Comparison of ENCODE assay signal across 1 cellular context in the genomic region with DNA sequence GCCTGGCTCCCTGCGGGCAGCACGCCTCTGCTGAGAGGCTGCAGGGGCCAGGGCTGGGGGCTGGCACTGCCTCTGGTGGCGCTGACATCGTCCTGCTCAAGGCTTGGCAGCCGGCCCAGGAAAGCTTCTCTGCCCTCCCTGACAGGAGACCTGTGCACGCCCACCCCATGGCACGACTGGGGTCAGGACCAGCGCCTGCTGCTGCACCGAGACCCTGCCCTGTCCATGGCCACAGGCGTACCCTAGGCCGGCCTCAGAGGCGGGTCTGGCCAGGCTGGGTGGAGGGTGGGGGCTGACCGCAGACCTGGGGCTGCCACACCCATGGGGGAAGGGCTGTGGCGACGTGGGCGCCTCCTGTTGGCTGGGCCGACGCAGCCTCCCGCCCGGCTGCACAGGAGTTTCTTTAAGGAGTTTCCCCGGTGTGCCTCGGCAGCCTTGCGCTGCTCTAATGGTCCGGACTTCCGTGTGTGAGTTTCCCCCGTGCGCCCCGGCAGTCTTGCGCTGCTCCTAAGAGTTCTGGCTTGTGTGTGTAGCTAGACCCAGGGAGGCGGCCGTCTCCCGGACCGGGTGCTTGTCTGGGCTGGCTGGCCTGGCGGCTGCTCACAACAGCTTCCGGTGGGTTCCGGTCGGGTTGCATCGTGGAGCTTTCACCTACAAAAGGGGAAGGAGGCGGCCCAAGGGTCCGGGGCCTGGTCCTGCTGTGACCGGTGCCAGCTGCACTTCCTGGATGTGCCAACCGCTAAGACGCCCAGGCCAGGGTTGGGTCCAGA.
TF ChIP-seq lines count a peak whose summit lies in the region.

No MANE protein-coding gene starts in this region.

TF ChIP-seq in GM12878, 131 proteins besides CTCF, POLR2A, EP300 and RAD21 (continued from another document):
- TF ChIP-seq, protein P1, sequence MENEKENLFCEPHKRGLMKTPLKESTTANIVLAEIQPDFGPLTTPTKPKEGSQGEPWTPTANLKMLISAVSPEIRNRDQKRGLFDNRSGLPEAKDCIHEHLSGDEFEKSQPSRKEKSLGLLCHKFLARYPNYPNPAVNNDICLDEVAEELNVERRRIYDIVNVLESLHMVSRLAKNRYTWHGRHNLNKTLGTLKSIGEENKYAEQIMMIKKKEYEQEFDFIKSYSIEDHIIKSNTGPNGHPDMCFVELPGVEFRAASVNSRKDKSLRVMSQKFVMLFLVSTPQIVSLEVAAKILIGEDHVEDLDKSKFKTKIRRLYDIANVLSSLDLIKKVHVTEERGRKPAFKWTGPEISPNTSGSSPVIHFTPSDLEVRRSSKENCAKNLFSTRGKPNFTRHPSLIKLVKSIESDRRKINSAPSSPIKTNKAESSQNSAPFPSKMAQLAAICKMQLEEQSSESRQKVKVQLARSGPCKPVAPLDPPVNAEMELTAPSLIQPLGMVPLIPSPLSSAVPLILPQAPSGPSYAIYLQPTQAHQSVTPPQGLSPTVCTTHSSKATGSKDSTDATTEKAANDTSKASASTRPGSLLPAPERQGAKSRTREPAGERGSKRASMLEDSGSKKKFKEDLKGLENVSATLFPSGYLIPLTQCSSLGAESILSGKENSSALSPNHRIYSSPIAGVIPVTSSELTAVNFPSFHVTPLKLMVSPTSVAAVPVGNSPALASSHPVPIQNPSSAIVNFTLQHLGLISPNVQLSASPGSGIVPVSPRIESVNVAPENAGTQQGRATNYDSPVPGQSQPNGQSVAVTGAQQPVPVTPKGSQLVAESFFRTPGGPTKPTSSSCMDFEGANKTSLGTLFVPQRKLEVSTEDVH (IDR thresholded peaks at IDR 0.05; ENCODE audit: low read depth, partially characterized antibody) = no peak
- peak; percentile 84 for TF ChIP-seq CHD2 (IDR thresholded peaks at IDR 0.05; ENCODE audit: borderline replicate concordance, low read depth, low read length)
- TF ChIP-seq DPF2 (IDR thresholded peaks at IDR 0.05) = peak; percentile 12
- 0 out of 2 replicates have a peak, but pooled peaks have one; percentile 55 for TF ChIP-seq RBBP5 (conservative IDR thresholded peaks at IDR 0.05)
- no peak for TF ChIP-seq RAD51 (IDR thresholded peaks at IDR 0.05)
- TF ChIP-seq ZSCAN29 (IDR thresholded peaks at IDR 0.05) = no peak
- no peak for TF ChIP-seq CBX3 (IDR thresholded peaks at IDR 0.05; ENCODE audit: borderline replicate concordance, low read depth)
- TF ChIP-seq MEF2A (IDR thresholded peaks at IDR 0.05; ENCODE audit: insufficient read depth, low read depth, low read length) = 0 out of 2 replicates have a peak, but pooled peaks have one; percentile 8
TF ChIP-seq in GM12878: peak in this region for 35.
